19 cellular contexts compared by ENCODE assay signal in genomic region chr1:156823210-156823790, GRCh38. TPM values are rescaled to one million over a fixed set of nuclear protein-coding genes. Genes with fewer than 3 reads are reported as not detected.
A peak's percentile ranks its signal among the peaks of the same experiment; 100 is the strongest.
DNase-seq lines count a peak whose midpoint lies in the region; ATAC-seq, FAIRE-seq and TF ChIP-seq lines count a peak whose summit lies in the region.
"Had no signal": no experiment of that assay in that cellular context is flagged by ENCODE, and none has a peak within 500 bp of the region (broad histone marks: within the 10 kb centered on the region; RNA-seq: fewer than 3 reads in every experiment).

No MANE protein-coding gene starts in this region.

- TF ChIP-seq CTCF in HepG2 (CRISPR knock-in tag; IDR thresholded peaks at IDR 0.05), result no peak
- TF ChIP-seq CTCF in right lobe of liver (IDR thresholded peaks at IDR 0.05), result no peak
- no peak for TF ChIP-seq CTCF in foreskin keratinocyte (conservative IDR thresholded peaks at IDR 0.05)
- no peak for TF ChIP-seq CTCF in upper lobe of right lung (IDR thresholded peaks at IDR 0.05)

- H3K36me3 ChIP-seq in HepG2 (replicated peaks in 1 of 2; ENCODE audit: control insufficient read depth in 1 of 2, insufficient read depth in 2 of 2, low read length in 2 of 2) (no peaks in the 10 kb centered on the region), right lobe of liver (no peaks in the 10 kb centered on the region), upper lobe of right lung (no peaks in the 10 kb centered on the region)
- H3K36me3 ChIP-seq: BLaER1 had no signal

- 52% methylated on average over 2 of the region's 5 CpGs for WGBS in HepG2 (ENCODE audit: low lambda C conversion rate)
- 75% methylated on average over 2 of the region's 5 CpGs for WGBS in right lobe of liver (ENCODE audit: insufficient coverage, low coverage, low lambda C conversion rate, missing lambda C conversion rate)

- no peak overlapping the region for H3K27ac ChIP-seq in HepG2 (ENCODE audit: extremely low read length, insufficient read depth, low read length)
- no peak overlapping the region for H3K27ac ChIP-seq in right lobe of liver
- H3K27ac ChIP-seq in foreskin keratinocyte, result no peak overlapping the region
- H3K27ac ChIP-seq in upper lobe of right lung, result no peak overlapping the region
- H3K27ac ChIP-seq: BLaER1 had no signal

- H3K9ac ChIP-seq in HepG2 (ENCODE audit: insufficient read depth, low read depth, low read length), result no peak overlapping the region
- H3K9ac ChIP-seq: BLaER1 had no signal

- H3K27me3 ChIP-seq in HepG2 (ENCODE audit: control insufficient read depth in 1 of 2, insufficient read depth in 2 of 2, low read length in 2 of 2) (peaks cover under 1 to 31% of the 10 kb centered on the region in 2 experiments; a peak in 4 of 5 replicates), right lobe of liver (no peaks in the 10 kb centered on the region), foreskin keratinocyte (no peaks in the 10 kb centered on the region), upper lobe of right lung (no peaks in the 10 kb centered on the region)
- H3K27me3 ChIP-seq: BLaER1 had no signal

- CTCF ChIA-PET in HepG2 (lab: Yijun Ruan, JAX; ENCODE audit: low intra/inter-chr PET ratio, low total read pairs), result no interaction called here

- DNase-seq in HepG2 (ENCODE audit: low spot score) (no peak), right lobe of liver (no peak), RPMI7951 (ENCODE audit: low read depth) (peak; percentile 14), foreskin keratinocyte (no peak), upper lobe of right lung (peak; percentile 9), nucleus accumbens (lab: John Stamatoyannopoulos, UW) (no peak), AG08395 (ENCODE audit: low spot score) (no peak)
- DNase-seq: DMS 273 treated with DMSO at 0.1 percent for 48 hours, H9, NCI-H1092, NCI-H1694, NCI-H2107, NCI-H345, NCI-H526 treated with DMSO at 0.1 percent for 48 hours had no signal

- H3K79me2 ChIP-seq in HepG2 (ENCODE audit: insufficient read depth, low read length), result no peaks in the 10 kb centered on the region

- no peak overlapping the region for H3K4me2 ChIP-seq in HepG2 (ENCODE audit: low read depth, low read length)
- H3K4me2 ChIP-seq: BLaER1 had no signal

- no peak overlapping the region for H2AFZ ChIP-seq in HepG2 (ENCODE audit: low read length)

- TF ChIP-seq POLR2A in HepG2 (IDR thresholded peaks at IDR 0.05; ENCODE audit: insufficient read depth in 1 of 2, low read depth in 2 of 2, low read length in 2 of 2), result no peak
- no peak for TF ChIP-seq POLR2A in right lobe of liver (IDR thresholded peaks at IDR 0.05)

- in situ Hi-C loops in HepG2 (cut with HindIII; ENCODE audit: extremely low pct_ligation_motif_present, low pct_unique_long_range_greater_than_20kb), result no loop called here

- ATAC-seq in HepG2 (no peak), right lobe of liver (no peak), foreskin keratinocyte (peak; percentile 70), upper lobe of right lung (no peak), GM19397 (IDR thresholded peaks at IDR 0.05; ENCODE audit: unreplicated experiment) (no peak)

- intact Hi-C loops in HepG2 (cut with micrococcal nuclease; ENCODE audit: unreplicated experiment), result no loop called here
- intact Hi-C loops in right lobe of liver (cut with DNase I), result no loop called here
- intact Hi-C loops in upper lobe of right lung (cut with DNase I), result no loop called here

- no peak for TF ChIP-seq RAD21 in HepG2 (CRISPR knock-in tag; IDR thresholded peaks at IDR 0.05)

- TF ChIP-seq EP300 in HepG2 (IDR thresholded peaks at IDR 0.05; ENCODE audit: low read depth in 2 of 2, low read length in 2 of 2), result no peak
- TF ChIP-seq EP300 in HepG2 (CRISPR knock-in tag; IDR thresholded peaks at IDR 0.05; ENCODE audit: borderline replicate concordance), result no peak

- H3K4me3 ChIP-seq in HepG2 (replicated peaks in 1 of 3; ENCODE audit: insufficient read depth in 1 of 3, low read depth in 2 of 3, low read length in 3 of 3) (no peak overlapping the region), right lobe of liver (no peak overlapping the region), upper lobe of right lung (no peak overlapping the region)
- H3K4me3 ChIP-seq: BLaER1 had no signal

- POLR2A ChIA-PET in HepG2 (lab: Yijun Ruan, JAX), result no interaction called here

- no TSS peak for BruUV-seq in HepG2 (replicated peaks; lab: Mats Ljungman, UMichigan)

- H4K20me1 ChIP-seq in HepG2 (ENCODE audit: insufficient read depth, low read length), result no peaks in the 10 kb centered on the region
- H4K20me1 ChIP-seq: BLaER1 had no signal

- FAIRE-seq in HepG2 (lab: Jason Lieb, UNC), result no peak

- H3K4me1 ChIP-seq in HepG2 (ENCODE audit: insufficient read depth, low read length) (no peaks in the 10 kb centered on the region), right lobe of liver (no peaks in the 10 kb centered on the region), foreskin keratinocyte (peaks cover 15% of the 10 kb centered on the region), upper lobe of right lung (no peaks in the 10 kb centered on the region)

- no peaks in the 10 kb centered on the region for H3K9me3 ChIP-seq in HepG2 (ENCODE audit: low read length)
- no peaks in the 10 kb centered on the region for H3K9me3 ChIP-seq in right lobe of liver
- H3K9me3 ChIP-seq in upper lobe of right lung, result no peaks in the 10 kb centered on the region
- H3K9me3 ChIP-seq: BLaER1 had no signal

RNA-seq across cellular contexts. Expression of gene SH2D2A, which starts 6.7 kb away (rescaled TPM):
- total RNA-seq in HepG2 (2016; rRNA removed; fragmentation: Illumina TruSeq; extraction: Trizol), result 0.59 and 0.73 TPM in 2 replicates
- total RNA-seq in HepG2 (2016; cell fraction: cytosol; rRNA removed; fragmentation: Illumina TruSeq; extraction: Trizol; ENCODE audit: low read depth), result 0.35 and 0.51 TPM in 2 replicates
- total RNA-seq in HepG2 (2016; cell fraction: insoluble cytoplasmic fraction; rRNA removed; fragmentation: Illumina TruSeq; extraction: Trizol), result 0.34 and 1.2 TPM in 2 replicates
- 0.52 and 1.0 TPM in 2 replicates for total RNA-seq in HepG2 (2016; cell fraction: membrane; rRNA removed; fragmentation: Illumina TruSeq; extraction: Trizol)
- total RNA-seq in HepG2 (2016; cell fraction: nucleus; rRNA removed; fragmentation: Illumina TruSeq; extraction: Trizol), result 0.75 and 0.85 TPM in 2 replicates
- 0.56 and 0.57 TPM in 2 replicates for polyA plus RNA-seq in HepG2 (2011; rRNA removed)
- 0.55 and 0.78 TPM in 2 replicates for polyA plus RNA-seq in HepG2 (2011; cell fraction: cytosol; rRNA removed)
- polyA plus RNA-seq in HepG2 (2011; cell fraction: nucleus; rRNA removed), result 0.16 and 0.47 TPM in 2 replicates
- 0.79 and 1.0 TPM in 2 replicates for polyA plus RNA-seq in HepG2 (2012)
- polyA plus RNA-seq in HepG2 (2016; cell fraction: cytosol; fragmentation: Illumina TruSeq; extraction: Trizol; ENCODE audit: low read depth), result 0.62 and 0.67 TPM in 2 replicates
- 1.3 and 1.8 TPM in 2 replicates for polyA plus RNA-seq in HepG2 (2016; cell fraction: insoluble cytoplasmic fraction; fragmentation: Illumina TruSeq; extraction: Trizol; ENCODE audit: low read depth)
- 0.71 and 1.1 TPM in 2 replicates for polyA plus RNA-seq in HepG2 (2016; cell fraction: membrane; fragmentation: Illumina TruSeq; extraction: Trizol; ENCODE audit: low read depth)
- 1.0 and 1.8 TPM in 2 replicates for polyA plus RNA-seq in HepG2 (2016; cell fraction: nucleus; fragmentation: Illumina TruSeq; extraction: Trizol; ENCODE audit: insufficient read depth, low read depth)
- polyA minus RNA-seq in HepG2 (2011; rRNA and poly(A)+ RNA removed; ENCODE audit: low replicate concordance), result 0.72 and 1.9 TPM in 2 replicates
- 0.62 TPM in 1 of 2 replicates, not detected in the other for polyA minus RNA-seq in HepG2 (2011; cell fraction: cytosol; rRNA and poly(A)+ RNA removed)
- not detected in 2 replicates for polyA minus RNA-seq in HepG2 (2011; cell fraction: nucleus; rRNA and poly(A)+ RNA removed)
- 1 to 10 TPM in 1 of 6 experiments, under 1 TPM in 5; 0.32 to 1.3 (median 0.67) TPM for total RNA-seq in right lobe of liver
- total RNA-seq in RPMI7951 (2014; rRNA removed; shearing (Covaris generic)), result 0.48 TPM in 1 of 2 replicates, not detected in the other
- 8.4 and 12.1 TPM in 2 replicates for total RNA-seq in foreskin keratinocyte
- 13.7 and 17.3 TPM in 2 replicates for polyA plus RNA-seq in foreskin keratinocyte
- total RNA-seq in upper lobe of right lung, result 3.8 TPM

RNA-seq across cellular contexts. Expression of gene INSRR, which starts 35.6 kb away (rescaled TPM):
- total RNA-seq in HepG2 (2016; rRNA removed; fragmentation: Illumina TruSeq; extraction: Trizol), result not detected in 2 replicates
- total RNA-seq in HepG2 (2016; cell fraction: cytosol; rRNA removed; fragmentation: Illumina TruSeq; extraction: Trizol; ENCODE audit: low read depth), result not detected in 2 replicates
- not detected in 2 replicates for total RNA-seq in HepG2 (2016; cell fraction: insoluble cytoplasmic fraction; rRNA removed; fragmentation: Illumina TruSeq; extraction: Trizol)
- not detected in 2 replicates for total RNA-seq in HepG2 (2016; cell fraction: membrane; rRNA removed; fragmentation: Illumina TruSeq; extraction: Trizol)
- not detected in 2 replicates for total RNA-seq in HepG2 (2016; cell fraction: nucleus; rRNA removed; fragmentation: Illumina TruSeq; extraction: Trizol)
- not detected in 2 replicates for polyA plus RNA-seq in HepG2 (2011; rRNA removed)
- not detected in 2 replicates for polyA plus RNA-seq in HepG2 (2011; cell fraction: cytosol; rRNA removed)
- not detected in 2 replicates for polyA plus RNA-seq in HepG2 (2011; cell fraction: nucleus; rRNA removed)
- polyA plus RNA-seq in HepG2 (2012), result not detected in 2 replicates
- not detected in 2 replicates for polyA plus RNA-seq in HepG2 (2016; cell fraction: cytosol; fragmentation: Illumina TruSeq; extraction: Trizol; ENCODE audit: low read depth)
- polyA plus RNA-seq in HepG2 (2016; cell fraction: insoluble cytoplasmic fraction; fragmentation: Illumina TruSeq; extraction: Trizol; ENCODE audit: low read depth), result not detected in 2 replicates
- not detected in 2 replicates for polyA plus RNA-seq in HepG2 (2016; cell fraction: membrane; fragmentation: Illumina TruSeq; extraction: Trizol; ENCODE audit: low read depth)
- polyA plus RNA-seq in HepG2 (2016; cell fraction: nucleus; fragmentation: Illumina TruSeq; extraction: Trizol; ENCODE audit: insufficient read depth, low read depth), result not detected in 2 replicates
- not detected in 2 replicates for polyA minus RNA-seq in HepG2 (2011; rRNA and poly(A)+ RNA removed; ENCODE audit: low replicate concordance)
- not detected in 2 replicates for polyA minus RNA-seq in HepG2 (2011; cell fraction: cytosol; rRNA and poly(A)+ RNA removed)
- polyA minus RNA-seq in HepG2 (2011; cell fraction: nucleus; rRNA and poly(A)+ RNA removed), result not detected in 2 replicates
- not detected for total RNA-seq in right lobe of liver
- not detected in 2 replicates for total RNA-seq in RPMI7951 (2014; rRNA removed; shearing (Covaris generic))
- not detected in 2 replicates for total RNA-seq in foreskin keratinocyte
- polyA plus RNA-seq in foreskin keratinocyte, result not detected in 2 replicates
- not detected for total RNA-seq in upper lobe of right lung
- total RNA-seq: Daoy, H9, MCF 10A, OCI-LY7 had no signal

RNA-seq across cellular contexts. Expression of gene NTRK1, which starts 37.4 kb away (rescaled TPM):
- total RNA-seq in HepG2 (2016; rRNA removed; fragmentation: Illumina TruSeq; extraction: Trizol), result not detected in 2 replicates
- not detected in 2 replicates for total RNA-seq in HepG2 (2016; cell fraction: cytosol; rRNA removed; fragmentation: Illumina TruSeq; extraction: Trizol; ENCODE audit: low read depth)
- total RNA-seq in HepG2 (2016; cell fraction: insoluble cytoplasmic fraction; rRNA removed; fragmentation: Illumina TruSeq; extraction: Trizol), result not detected in 2 replicates
- total RNA-seq in HepG2 (2016; cell fraction: membrane; rRNA removed; fragmentation: Illumina TruSeq; extraction: Trizol), result not detected in 2 replicates
- not detected in 2 replicates for total RNA-seq in HepG2 (2016; cell fraction: nucleus; rRNA removed; fragmentation: Illumina TruSeq; extraction: Trizol)
- polyA plus RNA-seq in HepG2 (2011; rRNA removed), result not detected in 2 replicates
- not detected in 2 replicates for polyA plus RNA-seq in HepG2 (2011; cell fraction: cytosol; rRNA removed)
- not detected in 2 replicates for polyA plus RNA-seq in HepG2 (2011; cell fraction: nucleus; rRNA removed)
- polyA plus RNA-seq in HepG2 (2012), result not detected in 2 replicates
- polyA plus RNA-seq in HepG2 (2016; cell fraction: cytosol; fragmentation: Illumina TruSeq; extraction: Trizol; ENCODE audit: low read depth), result not detected in 2 replicates
- not detected in 2 replicates for polyA plus RNA-seq in HepG2 (2016; cell fraction: insoluble cytoplasmic fraction; fragmentation: Illumina TruSeq; extraction: Trizol; ENCODE audit: low read depth)
- polyA plus RNA-seq in HepG2 (2016; cell fraction: membrane; fragmentation: Illumina TruSeq; extraction: Trizol; ENCODE audit: low read depth), result not detected in 2 replicates
- not detected in 2 replicates for polyA plus RNA-seq in HepG2 (2016; cell fraction: nucleus; fragmentation: Illumina TruSeq; extraction: Trizol; ENCODE audit: insufficient read depth, low read depth)
- polyA minus RNA-seq in HepG2 (2011; rRNA and poly(A)+ RNA removed; ENCODE audit: low replicate concordance), result 0.08 and 0.19 TPM in 2 replicates
- not detected in 2 replicates for polyA minus RNA-seq in HepG2 (2011; cell fraction: cytosol; rRNA and poly(A)+ RNA removed)
- polyA minus RNA-seq in HepG2 (2011; cell fraction: nucleus; rRNA and poly(A)+ RNA removed), result not detected in 2 replicates
- total RNA-seq in right lobe of liver, result not detected
- total RNA-seq in RPMI7951 (2014; rRNA removed; shearing (Covaris generic)), result not detected in 2 replicates
- total RNA-seq in foreskin keratinocyte, result not detected in 2 replicates
- 0.03 TPM in 1 of 2 replicates, not detected in the other for polyA plus RNA-seq in foreskin keratinocyte
- 1.2 TPM for total RNA-seq in upper lobe of right lung
- total RNA-seq: OCI-LY7 had no signal

RNA-seq across cellular contexts. Expression of gene PRCC, which starts 56.0 kb away (rescaled TPM):
- total RNA-seq in HepG2 (2016; rRNA removed; fragmentation: Illumina TruSeq; extraction: Trizol) (24.2 and 26.8 TPM in 2 replicates), right lobe of liver (10 to 100 TPM; 17.4 to 23.4 (median 19.7) TPM), foreskin keratinocyte (37.7 and 43.3 TPM in 2 replicates), upper lobe of right lung (48.5 TPM)
- total RNA-seq in HepG2 (2016; cell fraction: cytosol; rRNA removed; fragmentation: Illumina TruSeq; extraction: Trizol; ENCODE audit: low read depth), result 6.3 and 7.3 TPM in 2 replicates
- total RNA-seq in HepG2 (2016; cell fraction: insoluble cytoplasmic fraction; rRNA removed; fragmentation: Illumina TruSeq; extraction: Trizol), result 24.6 and 27.1 TPM in 2 replicates
- total RNA-seq in HepG2 (2016; cell fraction: membrane; rRNA removed; fragmentation: Illumina TruSeq; extraction: Trizol), result 22.6 and 26.4 TPM in 2 replicates
- total RNA-seq in HepG2 (2016; cell fraction: nucleus; rRNA removed; fragmentation: Illumina TruSeq; extraction: Trizol), result 22.4 and 23.7 TPM in 2 replicates
- polyA plus RNA-seq in HepG2 (2011; rRNA removed) (40.5 and 46.3 TPM in 2 replicates), foreskin keratinocyte (54.1 and 62.2 TPM in 2 replicates)
- 40.1 and 44.6 TPM in 2 replicates for polyA plus RNA-seq in HepG2 (2011; cell fraction: cytosol; rRNA removed)
- polyA plus RNA-seq in HepG2 (2011; cell fraction: nucleus; rRNA removed), result 26.1 and 27.1 TPM in 2 replicates
- polyA plus RNA-seq in HepG2 (2012), result 30.8 and 33.7 TPM in 2 replicates
- polyA plus RNA-seq in HepG2 (2016; cell fraction: cytosol; fragmentation: Illumina TruSeq; extraction: Trizol; ENCODE audit: low read depth), result 8.0 and 9.1 TPM in 2 replicates
- polyA plus RNA-seq in HepG2 (2016; cell fraction: insoluble cytoplasmic fraction; fragmentation: Illumina TruSeq; extraction: Trizol; ENCODE audit: low read depth), result 48.3 and 56.0 TPM in 2 replicates
- polyA plus RNA-seq in HepG2 (2016; cell fraction: membrane; fragmentation: Illumina TruSeq; extraction: Trizol; ENCODE audit: low read depth), result 22.7 and 25.6 TPM in 2 replicates
- 56.0 and 57.2 TPM in 2 replicates for polyA plus RNA-seq in HepG2 (2016; cell fraction: nucleus; fragmentation: Illumina TruSeq; extraction: Trizol; ENCODE audit: insufficient read depth, low read depth)
- 57.9 and 206 TPM in 2 replicates for polyA minus RNA-seq in HepG2 (2011; rRNA and poly(A)+ RNA removed; ENCODE audit: low replicate concordance)
- 24.3 and 33.6 TPM in 2 replicates for polyA minus RNA-seq in HepG2 (2011; cell fraction: cytosol; rRNA and poly(A)+ RNA removed)
- polyA minus RNA-seq in HepG2 (2011; cell fraction: nucleus; rRNA and poly(A)+ RNA removed), result 23.6 and 34.9 TPM in 2 replicates
- 18.1 and 25.0 TPM in 2 replicates for total RNA-seq in RPMI7951 (2014; rRNA removed; shearing (Covaris generic))

Comparison
In these comparisons a context has a peak if more than half of its experiments do, and no peak if none do; other contexts are left out.
1. DNase-seq: peak in RPMI7951 (single experiment) and upper lobe of right lung (single experiment); none in HepG2 (single experiment), right lobe of liver (0 of 3), foreskin keratinocyte (0 of 2), nucleus accumbens (0 of 56) and AG08395 (single experiment).